ENCODE assay signal across 20 cellular contexts in genomic region chr1:31434979-31435378, GRCh38. TPM values are rescaled to one million over a fixed set of nuclear protein-coding genes. Genes with fewer than 3 reads are reported as not detected.
DNase-seq lines count a peak whose midpoint lies in the region; ATAC-seq, FAIRE-seq and TF ChIP-seq lines count a peak whose summit lies in the region.
"Had no signal": no experiment of that assay in that cellular context is flagged by ENCODE, and none has a peak within 500 bp of the region (broad histone marks: within the 10 kb centered on the region; RNA-seq: fewer than 3 reads in every experiment).

No MANE protein-coding gene starts in this region.

- no peak overlapping the region for H2BK12ac ChIP-seq in H9 (ENCODE audit: insufficient read length, low read depth, low read length)

- WGBS in H9 (ENCODE audit: extremely low coverage, insufficient read length, low lambda C conversion rate): no CpG with 5 or more reads among the region's 12 CpGs
- 100% methylated on average over 3 of the region's 12 CpGs for WGBS in HepG2 (ENCODE audit: low lambda C conversion rate)

- H3K9ac ChIP-seq in H9 (ENCODE audit: extremely low read depth, insufficient read length, low read length): no peak overlapping the region
- H3K9ac ChIP-seq in HepG2 (ENCODE audit: insufficient read depth, low read depth, low read length): no peak overlapping the region

- in situ Hi-C loops in HepG2 (cut with HindIII; ENCODE audit: extremely low pct_ligation_motif_present, low pct_unique_long_range_greater_than_20kb): no loop called here

- no peak overlapping the region for H3K56ac ChIP-seq in H9 (ENCODE audit: insufficient read length, low read depth, low read length)

- no peak for TF ChIP-seq POLR2A in HepG2 (IDR thresholded peaks at IDR 0.05; ENCODE audit: insufficient read depth in 1 of 2, low read depth in 2 of 2, low read length in 2 of 2)

- H4K91ac ChIP-seq in H9 (ENCODE audit: insufficient read length, low read depth, low read length): no peak overlapping the region

- H2BK15ac ChIP-seq in H9 (ENCODE audit: low read depth, low read length): no peak overlapping the region

- peaks cover 5 to 16% of the 10 kb centered on the region in 2 experiments for H3K4me1 Mint-ChIP-seq in H9
- no peaks in the 10 kb centered on the region for H3K4me1 Mint-ChIP-seq in activated T-helper 17 cell treated with anti-CD3 and anti-CD28 coated beads, Interleukin-2, amount 50 U/mL, for 72 hours
- H3K4me1 Mint-ChIP-seq in stimulated activated memory B cell treated with anti-CD40 and anti-IgM and Interleukin-4, amounts not matched to agents 10 μg/mL and 1 μg/mL and 100 μg/mL, for 72 hours: peaks cover 15% of the 10 kb centered on the region
- H3K4me1 Mint-ChIP-seq: activated naive CD4-positive, alpha-beta T cell treated with anti-CD3 and anti-CD28 coated beads, Interleukin-2, amount 50 U/mL, for 24 hours had no signal

- no peaks in the 10 kb centered on the region for H3K79me1 ChIP-seq in H9 (ENCODE audit: insufficient read depth, low read depth, low read length, poor library complexity, severe bottlenecking)

- H3K4ac ChIP-seq in H9 (ENCODE audit: low read depth, low read length): no peak overlapping the region

- H2BK20ac ChIP-seq in H9 (ENCODE audit: low read depth, low read length, poor library complexity, severe bottlenecking): no peak overlapping the region

- no peak overlapping the region for H4K8ac ChIP-seq in H9 (replicated peaks; ENCODE audit: insufficient read length, low read depth, low read length)

- H3K79me2 ChIP-seq in H9 (ENCODE audit: insufficient read depth, low read length): no peaks in the 10 kb centered on the region
- H3K79me2 ChIP-seq in HepG2 (ENCODE audit: insufficient read depth, low read length): no peaks in the 10 kb centered on the region

- no peaks in the 10 kb centered on the region; the same call in 1 of the 2 replicates for H3K27me3 Mint-ChIP-seq in H9 (ENCODE audit: low read depth)
- H3K27me3 Mint-ChIP-seq in activated T-helper 17 cell treated with anti-CD3 and anti-CD28 coated beads, Interleukin-2, amount 50 U/mL, for 72 hours: peaks cover 11% of the 10 kb centered on the region
- peaks cover 8% of the 10 kb centered on the region for H3K27me3 Mint-ChIP-seq in stimulated activated memory B cell treated with anti-CD40 and anti-IgM and Interleukin-4, amounts not matched to agents 10 μg/mL and 1 μg/mL and 100 μg/mL, for 72 hours
- H3K27me3 Mint-ChIP-seq: activated naive CD4-positive, alpha-beta T cell treated with anti-CD3 and anti-CD28 coated beads, Interleukin-2, amount 50 U/mL, for 24 hours; natural killer cell treated with Interleukin-12 subunit alpha and Interleukin-12 subunit beta and Interleukin-15 and Interleukin-18, amount 100 ng/mL, for 72 hours; progenitor cell of endocrine pancreas had no signal

- POLR2A ChIA-PET in HepG2 (lab: Yijun Ruan, JAX): no interaction called here

- peaks cover 1 to 8% of the 10 kb centered on the region in 2 experiments; a peak in 1 of 5 replicates for H3K36me3 ChIP-seq in HepG2 (replicated peaks in 1 of 2; ENCODE audit: control insufficient read depth in 1 of 2, insufficient read depth in 2 of 2, low read length in 2 of 2)

- ATAC-seq in activated T-helper 17 cell treated with anti-CD3 and anti-CD28 coated beads, Interleukin-2, amount 50 U/mL, for 72 hours (replicated peaks): peak; percentile 11
- peak; percentile 10 for ATAC-seq in HepG2
- ATAC-seq in stimulated activated memory B cell treated with anti-CD40 and anti-IgM and Interleukin-4, amounts not matched to agents 10 μg/mL and 1 μg/mL and 100 μg/mL, for 72 hours: peak; percentile 2
- no peak for ATAC-seq in GM18511 (IDR thresholded peaks at IDR 0.05; ENCODE audit: unreplicated experiment)

- no peak overlapping the region for H3T11ph ChIP-seq in H9 (ENCODE audit: low read length)

- H3K27me3 ChIP-seq in H9 (ENCODE audit: insufficient read depth, low read length): no peaks in the 10 kb centered on the region
- H3K27me3 ChIP-seq in HepG2 (ENCODE audit: control insufficient read depth in 1 of 2, insufficient read depth in 2 of 2, low read length in 2 of 2): no peaks in the 10 kb centered on the region

- H3K18ac ChIP-seq in H9 (ENCODE audit: insufficient read length, low read depth, low read length): no peak overlapping the region

- H3K27ac ChIP-seq in H9 (ENCODE audit: insufficient read length, low read depth, low read length) (no peak overlapping the region), HepG2 (ENCODE audit: extremely low read length, insufficient read depth, low read length) (peak overlapping the region; percentile 76)
- H3K27ac ChIP-seq: VCaP had no signal

- no peak overlapping the region for H4K5ac ChIP-seq in H9 (ENCODE audit: insufficient read length, low read depth, low read length)

- peak overlapping the region in 1 of 3 experiments; percentile 34; a peak in 2 of 7 replicates for H3K27ac Mint-ChIP-seq in H9
- no peak overlapping the region for H3K27ac Mint-ChIP-seq in activated T-helper 17 cell treated with anti-CD3 and anti-CD28 coated beads, Interleukin-2, amount 50 U/mL, for 72 hours
- H3K27ac Mint-ChIP-seq in stimulated activated memory B cell treated with anti-CD40 and anti-IgM and Interleukin-4, amounts not matched to agents 10 μg/mL and 1 μg/mL and 100 μg/mL, for 72 hours: no peak overlapping the region
- H3K27ac Mint-ChIP-seq: natural killer cell treated with Interleukin-12 subunit alpha and Interleukin-12 subunit beta and Interleukin-15 and Interleukin-18, amount 100 ng/mL, for 72 hours had no signal

- H3K23ac ChIP-seq in H9 (ENCODE audit: insufficient read length, low read depth, low read length): no peak overlapping the region

- no peak overlapping the region for H2AFZ ChIP-seq in H9 (ENCODE audit: low read length)
- no peak overlapping the region for H2AFZ ChIP-seq in HepG2 (ENCODE audit: low read length)

- no peak overlapping the region for H3K14ac ChIP-seq in H9 (ENCODE audit: insufficient read depth, low read length)

- no TSS peak for BruUV-seq in HepG2 (replicated peaks; lab: Mats Ljungman, UMichigan)

- no peaks in the 10 kb centered on the region for H3K9me3 Mint-ChIP-seq in H9
- no peaks in the 10 kb centered on the region for H3K9me3 Mint-ChIP-seq in activated T-helper 17 cell treated with anti-CD3 and anti-CD28 coated beads, Interleukin-2, amount 50 U/mL, for 72 hours
- no peaks in the 10 kb centered on the region for H3K9me3 Mint-ChIP-seq in stimulated activated memory B cell treated with anti-CD40 and anti-IgM and Interleukin-4, amounts not matched to agents 10 μg/mL and 1 μg/mL and 100 μg/mL, for 72 hours
- H3K9me3 Mint-ChIP-seq: activated naive CD4-positive, alpha-beta T cell treated with anti-CD3 and anti-CD28 coated beads, Interleukin-2, amount 50 U/mL, for 24 hours; natural killer cell treated with Interleukin-12 subunit alpha and Interleukin-12 subunit beta and Interleukin-15 and Interleukin-18, amount 100 ng/mL, for 72 hours had no signal

- TF ChIP-seq RAD21 in HepG2 (CRISPR knock-in tag; IDR thresholded peaks at IDR 0.05): no peak

- H3K4me2 ChIP-seq in H9 (ENCODE audit: insufficient read depth, insufficient read length, low read length) (no peak overlapping the region), HepG2 (ENCODE audit: low read depth, low read length) (no peak overlapping the region)

- no peaks in the 10 kb centered on the region for H3K9me3 ChIP-seq in H9 (ENCODE audit: control insufficient read depth, low read depth, low read length)
- no peaks in the 10 kb centered on the region for H3K9me3 ChIP-seq in HepG2 (ENCODE audit: low read length)

- no peak overlapping the region for H2BK120ac ChIP-seq in H9 (ENCODE audit: low read depth, low read length, poor library complexity, severe bottlenecking)

- no peak for FAIRE-seq in HepG2 (lab: Jason Lieb, UNC)
- FAIRE-seq: GM18507 had no signal

- H3K4me1 ChIP-seq in H9 (ENCODE audit: insufficient read depth, low read length) (no peaks in the 10 kb centered on the region), HepG2 (ENCODE audit: insufficient read depth, low read length) (peaks cover 87% of the 10 kb centered on the region)

- H4K20me1 ChIP-seq in H9 (ENCODE audit: control insufficient read depth, insufficient read depth, insufficient read length): no peaks in the 10 kb centered on the region
- H4K20me1 ChIP-seq in HepG2 (ENCODE audit: insufficient read depth, low read length): no peaks in the 10 kb centered on the region

- peaks cover 4 to 13% (median 7%) of the 10 kb centered on the region in 3 experiments; a peak in 5 of 7 replicates for H3K36me3 Mint-ChIP-seq in H9 (ENCODE audit: insufficient read depth in 1 of 3, low read depth in 3 of 3)
- H3K36me3 Mint-ChIP-seq in activated T-helper 17 cell treated with anti-CD3 and anti-CD28 coated beads, Interleukin-2, amount 50 U/mL, for 72 hours (ENCODE audit: low read depth): no peaks in the 10 kb centered on the region
- no peaks in the 10 kb centered on the region for H3K36me3 Mint-ChIP-seq in stimulated activated memory B cell treated with anti-CD40 and anti-IgM and Interleukin-4, amounts not matched to agents 10 μg/mL and 1 μg/mL and 100 μg/mL, for 72 hours
- H3K36me3 Mint-ChIP-seq: activated naive CD4-positive, alpha-beta T cell treated with anti-CD3 and anti-CD28 coated beads, Interleukin-2, amount 50 U/mL, for 24 hours; natural killer cell treated with Interleukin-12 subunit alpha and Interleukin-12 subunit beta and Interleukin-15 and Interleukin-18, amount 100 ng/mL, for 72 hours had no signal

- H2BK5ac ChIP-seq in H9 (ENCODE audit: insufficient read length, low read length): no peak overlapping the region

- TF ChIP-seq EP300 in HepG2 (IDR thresholded peaks at IDR 0.05; ENCODE audit: low read depth in 2 of 2, low read length in 2 of 2): no peak
- no peak for TF ChIP-seq EP300 in HepG2 (CRISPR knock-in tag; IDR thresholded peaks at IDR 0.05; ENCODE audit: borderline replicate concordance)

- no peak overlapping the region for H3K4me3 ChIP-seq in HepG2 (replicated peaks in 1 of 3; ENCODE audit: insufficient read depth in 1 of 3, low read depth in 2 of 3, low read length in 3 of 3)

- DNase-seq in H9: peak; percentile 24
- no peak for DNase-seq in HepG2 (ENCODE audit: low spot score)
- DNase-seq in NK-92 treated with Interleukin-12 subunit alpha and Interleukin-12 subunit beta, amount 100 ng/mL, for 24 hours (lab: John Stamatoyannopoulos, UW): no peak
- DNase-seq in hippocampal formation (lab: John Stamatoyannopoulos, UW): no peak
- DNase-seq: activated CD4-positive, alpha-beta T cell treated with anti-CD3 and anti-CD28 coated beads, Interleukin-2, amount 50 U/mL, for 4 hours; GOT3; mesenchymal stem cell; NCI-H1436; NCI-H2171 treated with DMSO at 0.1 percent for 48 hours; SHP77 treated with DMSO at 0.1 percent for 48 hours; stimulated activated CD4-positive, alpha-beta T cell treated with anti-CD3 and anti-CD28 coated beads, Interleukin-4, amount 100 ng/mL, for 4 hours; T-helper 1 cell had no signal

- H3K23me2 ChIP-seq in H9 (ENCODE audit: insufficient read length, low read depth, low read length, poor library complexity, severe bottlenecking): no peaks in the 10 kb centered on the region

- H2AK5ac ChIP-seq in H9 (ENCODE audit: insufficient read length, low read length): no peak overlapping the region

- CTCF ChIA-PET in HepG2 (lab: Yijun Ruan, JAX; ENCODE audit: low intra/inter-chr PET ratio, low total read pairs): no interaction called here

- intact Hi-C loops in HepG2 (cut with micrococcal nuclease; ENCODE audit: unreplicated experiment): no loop called here

- no peak overlapping the region for H3K4me3 Mint-ChIP-seq in H9
- no peak overlapping the region for H3K4me3 Mint-ChIP-seq in activated T-helper 17 cell treated with anti-CD3 and anti-CD28 coated beads, Interleukin-2, amount 50 U/mL, for 72 hours
- no peak overlapping the region for H3K4me3 Mint-ChIP-seq in stimulated activated memory B cell treated with anti-CD40 and anti-IgM and Interleukin-4, amounts not matched to agents 10 μg/mL and 1 μg/mL and 100 μg/mL, for 72 hours
- H3K4me3 Mint-ChIP-seq: activated naive CD4-positive, alpha-beta T cell treated with anti-CD3 and anti-CD28 coated beads, Interleukin-2, amount 50 U/mL, for 24 hours; natural killer cell treated with Interleukin-12 subunit alpha and Interleukin-12 subunit beta and Interleukin-15 and Interleukin-18, amount 100 ng/mL, for 72 hours had no signal

- no peak for TF ChIP-seq CTCF in H9 (conservative IDR thresholded peaks at IDR 0.05)
- no peak for TF ChIP-seq CTCF in HepG2 (CRISPR knock-in tag; IDR thresholded peaks at IDR 0.05)

RNA-seq across cellular contexts. Expression of gene SERINC2, which starts 22.0 kb away (rescaled TPM):
- 14.1 and 14.7 TPM in 2 replicates for total RNA-seq in H9 (2021)
- total RNA-seq in activated T-helper 17 cell treated with anti-CD3 and anti-CD28 coated beads, Interleukin-2, amount 50 U/mL, for 72 hours: under 1 TPM in 1 of 2 donors, not detected in 1; 0.13 TPM
- 3.0 and 4.8 TPM in 2 replicates for total RNA-seq in HepG2 (2016; rRNA removed; fragmentation: Illumina TruSeq; extraction: Trizol)
- 9.1 and 12.6 TPM in 2 replicates for total RNA-seq in HepG2 (2016; cell fraction: cytosol; rRNA removed; fragmentation: Illumina TruSeq; extraction: Trizol; ENCODE audit: low read depth)
- total RNA-seq in HepG2 (2016; cell fraction: insoluble cytoplasmic fraction; rRNA removed; fragmentation: Illumina TruSeq; extraction: Trizol): 2.2 and 4.5 TPM in 2 replicates
- 12.8 and 17.7 TPM in 2 replicates for total RNA-seq in HepG2 (2016; cell fraction: membrane; rRNA removed; fragmentation: Illumina TruSeq; extraction: Trizol)
- 4.1 and 4.4 TPM in 2 replicates for total RNA-seq in HepG2 (2016; cell fraction: nucleus; rRNA removed; fragmentation: Illumina TruSeq; extraction: Trizol)
- 126 and 165 TPM in 2 replicates for polyA plus RNA-seq in HepG2 (2011; rRNA removed)
- polyA plus RNA-seq in HepG2 (2011; cell fraction: cytosol; rRNA removed): 143 and 167 TPM in 2 replicates
- 209 and 229 TPM in 2 replicates for polyA plus RNA-seq in HepG2 (2011; cell fraction: nucleus; rRNA removed)
- 90.5 and 102 TPM in 2 replicates for polyA plus RNA-seq in HepG2 (2012)
- 28.9 and 29.6 TPM in 2 replicates for polyA plus RNA-seq in HepG2 (2016; cell fraction: cytosol; fragmentation: Illumina TruSeq; extraction: Trizol; ENCODE audit: low read depth)
- 6.0 and 7.0 TPM in 2 replicates for polyA plus RNA-seq in HepG2 (2016; cell fraction: insoluble cytoplasmic fraction; fragmentation: Illumina TruSeq; extraction: Trizol; ENCODE audit: low read depth)
- polyA plus RNA-seq in HepG2 (2016; cell fraction: membrane; fragmentation: Illumina TruSeq; extraction: Trizol; ENCODE audit: low read depth): 31.1 and 34.7 TPM in 2 replicates
- polyA plus RNA-seq in HepG2 (2016; cell fraction: nucleus; fragmentation: Illumina TruSeq; extraction: Trizol; ENCODE audit: insufficient read depth, low read depth): 13.8 and 14.5 TPM in 2 replicates
- polyA minus RNA-seq in HepG2 (2011; rRNA and poly(A)+ RNA removed; ENCODE audit: low replicate concordance): 18.6 and 182 TPM in 2 replicates
- polyA minus RNA-seq in HepG2 (2011; cell fraction: cytosol; rRNA and poly(A)+ RNA removed): 50.9 and 52.1 TPM in 2 replicates
- polyA minus RNA-seq in HepG2 (2011; cell fraction: nucleus; rRNA and poly(A)+ RNA removed): 32.4 and 36.7 TPM in 2 replicates
